ENCODE assay signal across 2 cellular contexts in the genomic region with DNA sequence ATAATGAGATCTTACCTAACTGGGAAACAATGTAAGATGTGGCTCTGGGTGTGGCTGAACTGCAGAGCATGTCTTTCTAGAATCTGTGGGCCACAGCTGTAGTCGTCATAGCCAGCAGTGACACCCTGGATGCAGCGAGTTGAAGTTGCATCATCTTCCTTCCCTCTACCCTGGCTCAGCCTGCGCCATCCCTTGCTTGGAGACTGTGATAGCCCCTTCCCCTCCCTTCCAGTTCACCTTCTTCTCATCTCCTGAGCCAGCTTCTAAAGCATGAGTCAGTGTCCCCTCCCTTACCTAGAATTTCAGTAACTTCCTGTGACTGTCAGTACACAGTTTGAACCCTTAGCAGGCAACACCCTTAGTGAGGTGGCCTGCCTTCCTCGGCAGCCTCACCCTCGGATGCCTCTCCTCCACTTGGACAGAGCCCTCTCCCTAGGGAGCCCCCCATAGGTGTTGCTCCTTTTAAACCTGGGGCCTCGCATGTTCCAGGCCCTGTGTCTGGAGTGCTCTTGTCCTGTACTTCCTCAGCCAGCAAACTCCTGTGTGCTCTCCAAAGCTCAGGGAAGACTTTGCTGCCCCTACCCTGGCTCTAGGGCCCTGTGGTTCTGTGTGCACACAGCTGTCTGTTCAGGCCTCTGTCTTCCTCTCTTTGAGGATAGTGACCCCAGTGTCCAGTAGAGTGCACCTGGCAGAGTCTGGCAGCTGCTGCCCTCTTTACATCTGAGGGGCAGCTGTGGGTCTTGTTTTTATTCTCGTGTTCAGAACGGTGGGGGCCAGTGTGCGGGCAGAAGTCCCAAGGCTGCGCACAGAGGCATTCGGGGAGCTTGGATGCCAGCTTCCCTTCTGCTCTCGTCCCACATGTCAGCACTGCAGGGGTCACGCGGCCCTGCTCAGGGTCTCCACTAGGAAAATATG.
TF ChIP-seq lines count a peak whose summit lies in the region.

No MANE protein-coding gene starts in this region.

TF ChIP-seq in GM23338, 12 proteins besides CTCF, POLR2A, EP300 and RAD21 (continues in another document):
- no peak for TF ChIP-seq ZNF331 (CRISPR knock-in tag; IDR thresholded peaks at IDR 0.05; ENCODE audit: low read depth)
- no peak for TF ChIP-seq POLR2AphosphoS5 (IDR thresholded peaks at IDR 0.05; ENCODE audit: low read depth)
- TF ChIP-seq, protein P1, sequence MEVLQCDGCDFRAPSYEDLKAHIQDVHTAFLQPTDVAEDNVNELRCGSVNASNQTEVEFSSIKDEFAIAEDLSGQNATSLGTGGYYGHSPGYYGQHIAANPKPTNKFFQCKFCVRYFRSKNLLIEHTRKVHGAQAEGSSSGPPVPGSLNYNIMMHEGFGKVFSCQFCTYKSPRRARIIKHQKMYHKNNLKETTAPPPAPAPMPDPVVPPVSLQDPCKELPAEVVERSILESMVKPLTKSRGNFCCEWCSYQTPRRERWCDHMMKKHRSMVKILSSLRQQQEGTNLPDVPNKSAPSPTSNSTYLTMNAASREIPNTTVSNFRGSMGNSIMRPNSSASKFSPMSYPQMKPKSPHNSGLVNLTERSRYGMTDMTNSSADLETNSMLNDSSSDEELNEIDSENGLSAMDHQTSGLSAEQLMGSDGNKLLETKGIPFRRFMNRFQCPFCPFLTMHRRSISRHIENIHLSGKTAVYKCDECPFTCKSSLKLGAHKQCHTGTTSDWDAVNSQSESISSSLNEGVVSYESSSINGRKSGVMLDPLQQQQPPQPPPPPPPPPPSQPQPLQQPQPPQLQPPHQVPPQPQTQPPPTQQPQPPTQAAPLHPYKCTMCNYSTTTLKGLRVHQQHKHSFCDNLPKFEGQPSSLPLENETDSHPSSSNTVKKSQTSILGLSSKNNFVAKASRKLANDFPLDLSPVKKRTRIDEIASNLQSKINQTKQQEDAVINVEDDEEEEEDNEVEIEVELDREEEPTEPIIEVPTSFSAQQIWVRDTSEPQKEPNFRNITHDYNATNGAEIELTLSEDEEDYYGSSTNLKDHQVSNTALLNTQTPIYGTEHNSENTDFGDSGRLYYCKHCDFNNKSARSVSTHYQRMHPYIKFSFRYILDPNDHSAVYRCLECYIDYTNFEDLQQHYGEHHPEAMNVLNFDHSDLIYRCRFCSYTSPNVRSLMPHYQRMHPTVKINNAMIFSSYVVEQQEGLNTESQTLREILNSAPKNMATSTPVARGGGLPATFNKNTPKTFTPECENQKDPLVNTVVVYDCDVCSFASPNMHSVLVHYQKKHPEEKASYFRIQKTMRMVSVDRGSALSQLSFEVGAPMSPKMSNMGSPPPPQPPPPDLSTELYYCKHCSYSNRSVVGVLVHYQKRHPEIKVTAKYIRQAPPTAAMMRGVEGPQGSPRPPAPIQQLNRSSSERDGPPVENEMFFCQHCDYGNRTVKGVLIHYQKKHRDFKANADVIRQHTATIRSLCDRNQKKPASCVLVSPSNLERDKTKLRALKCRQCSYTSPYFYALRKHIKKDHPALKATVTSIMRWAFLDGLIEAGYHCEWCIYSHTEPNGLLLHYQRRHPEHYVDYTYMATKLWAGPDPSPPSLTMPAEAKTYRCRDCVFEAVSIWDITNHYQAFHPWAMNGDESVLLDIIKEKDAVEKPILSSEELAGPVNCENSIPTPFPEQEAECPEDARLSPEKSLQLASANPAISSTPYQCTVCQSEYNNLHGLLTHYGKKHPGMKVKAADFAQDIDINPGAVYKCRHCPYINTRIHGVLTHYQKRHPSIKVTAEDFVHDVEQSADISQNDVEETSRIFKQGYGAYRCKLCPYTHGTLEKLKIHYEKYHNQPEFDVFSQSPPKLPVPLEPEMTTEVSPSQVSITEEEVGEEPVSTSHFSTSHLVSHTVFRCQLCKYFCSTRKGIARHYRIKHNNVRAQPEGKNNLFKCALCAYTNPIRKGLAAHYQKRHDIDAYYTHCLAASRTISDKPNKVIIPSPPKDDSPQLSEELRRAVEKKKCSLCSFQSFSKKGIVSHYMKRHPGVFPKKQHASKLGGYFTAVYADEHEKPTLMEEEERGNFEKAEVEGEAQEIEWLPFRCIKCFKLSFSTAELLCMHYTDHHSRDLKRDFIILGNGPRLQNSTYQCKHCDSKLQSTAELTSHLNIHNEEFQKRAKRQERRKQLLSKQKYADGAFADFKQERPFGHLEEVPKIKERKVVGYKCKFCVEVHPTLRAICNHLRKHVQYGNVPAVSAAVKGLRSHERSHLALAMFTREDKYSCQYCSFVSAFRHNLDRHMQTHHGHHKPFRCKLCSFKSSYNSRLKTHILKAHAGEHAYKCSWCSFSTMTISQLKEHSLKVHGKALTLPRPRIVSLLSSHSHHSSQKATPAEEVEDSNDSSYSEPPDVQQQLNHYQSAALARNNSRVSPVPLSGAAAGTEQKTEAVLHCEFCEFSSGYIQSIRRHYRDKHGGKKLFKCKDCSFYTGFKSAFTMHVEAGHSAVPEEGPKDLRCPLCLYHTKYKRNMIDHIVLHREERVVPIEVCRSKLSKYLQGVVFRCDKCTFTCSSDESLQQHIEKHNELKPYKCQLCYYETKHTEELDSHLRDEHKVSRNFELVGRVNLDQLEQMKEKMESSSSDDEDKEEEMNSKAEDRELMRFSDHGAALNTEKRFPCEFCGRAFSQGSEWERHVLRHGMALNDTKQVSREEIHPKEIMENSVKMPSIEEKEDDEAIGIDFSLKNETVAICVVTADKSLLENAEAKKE (CRISPR knock-in tag; IDR thresholded peaks at IDR 0.05), result no peak
- no peak for TF ChIP-seq CREB1 (CRISPR knock-in tag; IDR thresholded peaks at IDR 0.05; ENCODE audit: low read depth)
- no peak for TF ChIP-seq JUNB (IDR thresholded peaks at IDR 0.05; ENCODE audit: unreplicated experiment)
- no peak for TF ChIP-seq EZH2phosphoT487 (IDR thresholded peaks at IDR 0.05; ENCODE audit: unreplicated experiment)
- no peak for TF ChIP-seq ETS1 (IDR thresholded peaks at IDR 0.05)
- no peak for TF ChIP-seq STAT1 (IDR thresholded peaks at IDR 0.05; ENCODE audit: unreplicated experiment)

TF ChIP-seq in K562, 482 proteins besides CTCF, POLR2A, EP300 and RAD21 (continues in another document):
- TF ChIP-seq MAZ (CRISPR knock-in tag; conservative IDR thresholded peaks at IDR 0.05 in 1 of 2, IDR thresholded peaks at IDR 0.05 in 1 of 2), result 0 out of 4 replicates have a peak, but pooled peaks of 1 of the 2 experiments have one; percentile 34
- no peak for TF ChIP-seq MCM3 (IDR thresholded peaks at IDR 0.05)
- no peak for TF ChIP-seq RBM15 (IDR thresholded peaks at IDR 0.05; ENCODE audit: insufficient read depth, low read length)
- no peak for TF ChIP-seq NR2C1 (IDR thresholded peaks at IDR 0.05)
- 0 out of 2 replicates have a peak, but pooled peaks have one; percentile 10 for TF ChIP-seq NR2C1 (tag; IDR thresholded peaks at IDR 0.05)
- TF ChIP-seq ZNF24 (IDR thresholded peaks at IDR 0.05), result 0 out of 2 replicates have a peak, but pooled peaks have one; percentile 45
- TF ChIP-seq, protein P2, sequence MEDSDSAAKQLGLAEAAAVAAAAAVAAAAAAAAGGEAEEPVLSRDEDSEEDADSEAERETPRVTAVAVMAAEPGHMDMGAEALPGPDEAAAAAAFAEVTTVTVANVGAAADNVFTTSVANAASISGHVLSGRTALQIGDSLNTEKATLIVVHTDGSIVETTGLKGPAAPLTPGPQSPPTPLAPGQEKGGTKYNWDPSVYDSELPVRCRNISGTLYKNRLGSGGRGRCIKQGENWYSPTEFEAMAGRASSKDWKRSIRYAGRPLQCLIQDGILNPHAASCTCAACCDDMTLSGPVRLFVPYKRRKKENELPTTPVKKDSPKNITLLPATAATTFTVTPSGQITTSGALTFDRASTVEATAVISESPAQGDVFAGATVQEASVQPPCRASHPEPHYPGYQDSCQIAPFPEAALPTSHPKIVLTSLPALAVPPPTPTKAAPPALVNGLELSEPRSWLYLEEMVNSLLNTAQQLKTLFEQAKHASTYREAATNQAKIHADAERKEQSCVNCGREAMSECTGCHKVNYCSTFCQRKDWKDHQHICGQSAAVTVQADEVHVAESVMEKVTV (CRISPR knock-in tag; IDR thresholded peaks at IDR 0.05), result no peak
- TF ChIP-seq, protein P3, sequence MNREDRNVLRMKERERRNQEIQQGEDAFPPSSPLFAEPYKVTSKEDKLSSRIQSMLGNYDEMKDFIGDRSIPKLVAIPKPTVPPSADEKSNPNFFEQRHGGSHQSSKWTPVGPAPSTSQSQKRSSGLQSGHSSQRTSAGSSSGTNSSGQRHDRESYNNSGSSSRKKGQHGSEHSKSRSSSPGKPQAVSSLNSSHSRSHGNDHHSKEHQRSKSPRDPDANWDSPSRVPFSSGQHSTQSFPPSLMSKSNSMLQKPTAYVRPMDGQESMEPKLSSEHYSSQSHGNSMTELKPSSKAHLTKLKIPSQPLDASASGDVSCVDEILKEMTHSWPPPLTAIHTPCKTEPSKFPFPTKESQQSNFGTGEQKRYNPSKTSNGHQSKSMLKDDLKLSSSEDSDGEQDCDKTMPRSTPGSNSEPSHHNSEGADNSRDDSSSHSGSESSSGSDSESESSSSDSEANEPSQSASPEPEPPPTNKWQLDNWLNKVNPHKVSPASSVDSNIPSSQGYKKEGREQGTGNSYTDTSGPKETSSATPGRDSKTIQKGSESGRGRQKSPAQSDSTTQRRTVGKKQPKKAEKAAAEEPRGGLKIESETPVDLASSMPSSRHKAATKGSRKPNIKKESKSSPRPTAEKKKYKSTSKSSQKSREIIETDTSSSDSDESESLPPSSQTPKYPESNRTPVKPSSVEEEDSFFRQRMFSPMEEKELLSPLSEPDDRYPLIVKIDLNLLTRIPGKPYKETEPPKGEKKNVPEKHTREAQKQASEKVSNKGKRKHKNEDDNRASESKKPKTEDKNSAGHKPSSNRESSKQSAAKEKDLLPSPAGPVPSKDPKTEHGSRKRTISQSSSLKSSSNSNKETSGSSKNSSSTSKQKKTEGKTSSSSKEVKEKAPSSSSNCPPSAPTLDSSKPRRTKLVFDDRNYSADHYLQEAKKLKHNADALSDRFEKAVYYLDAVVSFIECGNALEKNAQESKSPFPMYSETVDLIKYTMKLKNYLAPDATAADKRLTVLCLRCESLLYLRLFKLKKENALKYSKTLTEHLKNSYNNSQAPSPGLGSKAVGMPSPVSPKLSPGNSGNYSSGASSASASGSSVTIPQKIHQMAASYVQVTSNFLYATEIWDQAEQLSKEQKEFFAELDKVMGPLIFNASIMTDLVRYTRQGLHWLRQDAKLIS (CRISPR knock-in tag; IDR thresholded peaks at IDR 0.05), result no peak
- TF ChIP-seq EP400 (IDR thresholded peaks at IDR 0.05), result peak; percentile 63
- TF ChIP-seq RBBP5 (IDR thresholded peaks at IDR 0.05; ENCODE audit: borderline replicate concordance, insufficient read depth, low read length, poor library complexity, severe bottlenecking), result no peak
- TF ChIP-seq NRF1 (conservative IDR thresholded peaks at IDR 0.05 in 1 of 2, IDR thresholded peaks at IDR 0.05 in 1 of 2), result peak in 1 of 2 experiments; percentile 43; a peak in 3 of 4 replicates
- no peak for TF ChIP-seq COPS2 (conservative IDR thresholded peaks at IDR 0.05)
- TF ChIP-seq SREBF2 (CRISPR knock-in tag; IDR thresholded peaks at IDR 0.05), result no peak
- TF ChIP-seq HCFC1 (IDR thresholded peaks at IDR 0.05; ENCODE audit: low read depth, low read length), result no peak
- TF ChIP-seq ZNF311 (CRISPR knock-in tag; IDR thresholded peaks at IDR 0.05), result no peak
- no peak for TF ChIP-seq GABPB1 (CRISPR knock-in tag; IDR thresholded peaks at IDR 0.05)
- 0 out of 2 replicates have a peak, but pooled peaks have one; percentile 57 for TF ChIP-seq SOX6 (IDR thresholded peaks at IDR 0.05)
- TF ChIP-seq CEBPG (CRISPR knock-in tag; IDR thresholded peaks at IDR 0.05), result peak; percentile 95
- TF ChIP-seq CEBPG (tag; conservative IDR thresholded peaks at IDR 0.05 in 1 of 2, IDR thresholded peaks at IDR 0.05 in 1 of 2), result peak; percentile 76 to 97
- TF ChIP-seq L3MBTL2 (IDR thresholded peaks at IDR 0.05), result 0 out of 2 replicates have a peak, but pooled peaks have one; percentile 19
- TF ChIP-seq ATF4 (CRISPR knock-in tag; IDR thresholded peaks at IDR 0.05), result peak; percentile 89
- TF ChIP-seq ZSCAN29 (IDR thresholded peaks at IDR 0.05), result no peak
- TF ChIP-seq NBN (IDR thresholded peaks at IDR 0.05; ENCODE audit: low read depth), result peak; percentile 20; the same call in 1 of the 2 replicates
- TF ChIP-seq TRIM24 (IDR thresholded peaks at IDR 0.05), result peak in 1 of 2 experiments; percentile 77; a peak in 1 of 4 replicates
- no peak for TF ChIP-seq STAT5B (CRISPR knock-in tag; IDR thresholded peaks at IDR 0.05)
- 0 out of 4 replicates have a peak, but pooled peaks of 1 of the 2 experiments have one; percentile 19 for TF ChIP-seq SRF (CRISPR knock-in tag; IDR thresholded peaks at IDR 0.05)
- no peak for TF ChIP-seq RNF2 (IDR thresholded peaks at IDR 0.05)
- peak; percentile 93 for TF ChIP-seq ZKSCAN3 (CRISPR knock-in tag; IDR thresholded peaks at IDR 0.05)
- TF ChIP-seq CXXC5 (CRISPR knock-in tag; IDR thresholded peaks at IDR 0.05), result peak; percentile 33
- TF ChIP-seq ZC3H4 (CRISPR knock-in tag; IDR thresholded peaks at IDR 0.05; ENCODE audit: borderline replicate concordance), result no peak
- TF ChIP-seq, protein P4, sequence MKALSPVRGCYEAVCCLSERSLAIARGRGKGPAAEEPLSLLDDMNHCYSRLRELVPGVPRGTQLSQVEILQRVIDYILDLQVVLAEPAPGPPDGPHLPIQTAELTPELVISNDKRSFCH (CRISPR knock-in tag; IDR thresholded peaks at IDR 0.05), result no peak
- TF ChIP-seq, protein P4 (tag; IDR thresholded peaks at IDR 0.05), result no peak
- TF ChIP-seq NEUROD1 (IDR thresholded peaks at IDR 0.05; ENCODE audit: borderline replicate concordance, low read depth, low read length, partially characterized antibody), result peak; percentile 30
- peak; percentile 64 for TF ChIP-seq ZSCAN32 (CRISPR knock-in tag; IDR thresholded peaks at IDR 0.05)
- TF ChIP-seq ATF7 (IDR thresholded peaks at IDR 0.05), result peak; percentile 88
- no peak for TF ChIP-seq SP2 (IDR thresholded peaks at IDR 0.05; ENCODE audit: extremely low read depth, low read depth, low read length, poor library complexity, severe bottlenecking)
- no peak for TF ChIP-seq HNRNPH1 (optimal IDR thresholded peaks at IDR 0.05; ENCODE audit: low read depth, low read length)
- peak; percentile 54 for TF ChIP-seq ARID1B (IDR thresholded peaks at IDR 0.05)
- TF ChIP-seq MEF2A (IDR thresholded peaks at IDR 0.05; ENCODE audit: control insufficient read depth, low read depth, low read length), result no peak
